ENCODE assay signal across 8 cellular contexts in genomic region chr10:26881600-26882331, GRCh38. TPM values are rescaled to one million over a fixed set of nuclear protein-coding genes. Genes with fewer than 3 reads are reported as not detected.
A peak's percentile ranks its signal among the peaks of the same experiment; 100 is the strongest.
DNase-seq lines count a peak whose midpoint lies in the region; ATAC-seq, FAIRE-seq and TF ChIP-seq lines count a peak whose summit lies in the region.

No MANE protein-coding gene starts in this region.

- peaks cover 10% of the 10 kb centered on the region for H3K27me3 ChIP-seq in CD4-positive, CD25-positive, alpha-beta regulatory T cell (ENCODE audit: control insufficient read depth, insufficient read depth, low read length)
- H3K27me3 ChIP-seq in Peyer's patch (no peaks in the 10 kb centered on the region), endothelial cell of umbilical vein (ENCODE audit: control insufficient read depth in 2 of 2, insufficient read depth in 2 of 2, low read length in 2 of 2) (peaks cover 5 to 9% of the 10 kb centered on the region in 2 experiments)

- H3K4me1 Mint-ChIP-seq in CD4-positive, CD25-positive, alpha-beta regulatory T cell: peaks cover 0 to 4% (median 2%) of the 10 kb centered on the region in 4 donors

- no peaks in the 10 kb centered on the region for H3K9me1 ChIP-seq in endothelial cell of umbilical vein (replicated peaks; ENCODE audit: control insufficient read depth, extremely low read depth, insufficient read depth, low read length)

- H3K9me3 Mint-ChIP-seq in CD4-positive, CD25-positive, alpha-beta regulatory T cell: no peaks in the 10 kb centered on the region

- CTCF ChIA-PET in endothelial cell of umbilical vein (lab: Charles Lee): interaction anchor here (1.0 to 4.6 kb wide), 17 partner anchors 11 to 1006 kb away, joined by 3 to 295 read pairs (median 6); partner anchors contain the start of gene ABI1

- H3K36me3 Mint-ChIP-seq in CD4-positive, CD25-positive, alpha-beta regulatory T cell: no peaks in the 10 kb centered on the region

- dilution Hi-C loops in endothelial cell of umbilical vein (cut with MboI; ENCODE audit: extremely low pct_ligation_motif_present, low sequenced_read_pairs): no loop called here

- H3K27me3 Mint-ChIP-seq in CD4-positive, CD25-positive, alpha-beta regulatory T cell: peaks cover 39% of the 10 kb centered on the region

- H3K4me1 ChIP-seq in CD4-positive, CD25-positive, alpha-beta regulatory T cell (ENCODE audit: control insufficient read depth, insufficient read depth, low read length, poor library complexity, severe bottlenecking): no peaks in the 10 kb centered on the region
- H3K4me1 ChIP-seq in Peyer's patch (no peaks in the 10 kb centered on the region), endothelial cell of umbilical vein (ENCODE audit: control insufficient read depth, extremely low read depth, insufficient read depth, low read length) (no peaks in the 10 kb centered on the region), mucosa of descending colon (ENCODE audit: low read depth) (no peaks in the 10 kb centered on the region)

- BruUV-seq in endothelial cell of umbilical vein (replicated peaks; lab: Mats Ljungman, UMichigan): no TSS peak

- H3K36me3 ChIP-seq in CD4-positive, CD25-positive, alpha-beta regulatory T cell (ENCODE audit: control insufficient read depth, insufficient read depth, low read length): no peaks in the 10 kb centered on the region
- H3K36me3 ChIP-seq in Peyer's patch (no peaks in the 10 kb centered on the region), endothelial cell of umbilical vein (ENCODE audit: control insufficient read depth in 2 of 2, extremely low read depth in 1 of 2, insufficient read depth in 2 of 2, low read length in 2 of 2) (no peaks in the 10 kb centered on the region), mucosa of descending colon (ENCODE audit: low read depth) (no peaks in the 10 kb centered on the region)

- H3K27ac Mint-ChIP-seq in CD4-positive, CD25-positive, alpha-beta regulatory T cell: no peak overlapping the region

- no peaks in the 10 kb centered on the region for H3K79me2 ChIP-seq in endothelial cell of umbilical vein (ENCODE audit: control insufficient read depth, insufficient read depth, low read length)

- H3K27ac ChIP-seq in CD4-positive, CD25-positive, alpha-beta regulatory T cell (ENCODE audit: insufficient read depth, low read length, poor library complexity, severe bottlenecking): no peak overlapping the region
- H3K27ac ChIP-seq in Peyer's patch (no peak overlapping the region), endothelial cell of umbilical vein (ENCODE audit: insufficient read depth, low read depth, low read length) (no peak overlapping the region)

- FAIRE-seq in endothelial cell of umbilical vein (lab: Jason Lieb, UNC): peak; percentile 82

- no peak overlapping the region for H3K4me3 Mint-ChIP-seq in CD4-positive, CD25-positive, alpha-beta regulatory T cell

- no peak overlapping the region for H3K4me3 ChIP-seq in CD4-positive, CD25-positive, alpha-beta regulatory T cell (ENCODE audit: low read depth, low read length)
- H3K4me3 ChIP-seq in Peyer's patch (no peak overlapping the region), endothelial cell of umbilical vein (replicated peaks in 1 of 3; ENCODE audit: insufficient read depth in 1 of 3, low read depth in 1 of 3, low read length in 3 of 3) (no peak overlapping the region), mucosa of descending colon (no peak overlapping the region)

- DNase-seq in CD4-positive, CD25-positive, alpha-beta regulatory T cell: peak in 2 of 3 donors; percentile 46 to 47
- DNase-seq in Kasumi-1 (lab: John Stamatoyannopoulos, UW) (peak; percentile 87 to 97), Peyer's patch (no peak), endothelial cell of umbilical vein (ENCODE audit: low read depth, low spot score) (peak; percentile 65), mucosa of descending colon (no peak)
- no peak for DNase-seq in stimulated activated CD8-positive, alpha-beta memory T cell treated with anti-CD3 and anti-CD28 coated beads, Interleukin-4, amount 100 ng/mL, for 48 hours
- no peak for DNase-seq in stimulated activated CD4-positive, alpha-beta T cell treated with anti-CD3 and anti-CD28 coated beads, Interleukin-12 subunit alpha, Interleukin-12 subunit beta, amount 100 ng/mL, for 4 hours

- no peak overlapping the region for H3K4me2 ChIP-seq in endothelial cell of umbilical vein (ENCODE audit: insufficient read depth, low read length)

- H3K9ac ChIP-seq in endothelial cell of umbilical vein (replicated peaks; ENCODE audit: extremely low read depth, insufficient read depth, low read length): no peak overlapping the region

- TF ChIP-seq POLR2A in Peyer's patch (IDR thresholded peaks at IDR 0.05): no peak
- no peak for TF ChIP-seq POLR2A in endothelial cell of umbilical vein (IDR thresholded peaks at IDR 0.05; ENCODE audit: low read depth, low read length)

- no peak overlapping the region for H2AFZ ChIP-seq in endothelial cell of umbilical vein (ENCODE audit: low read depth, low read length)

- peak; percentile 67 to 73 for ATAC-seq in CD4-positive, CD25-positive, alpha-beta regulatory T cell (ENCODE audit: low read depth in 2 of 2)
- ATAC-seq in GM18868 (IDR thresholded peaks at IDR 0.05; ENCODE audit: unreplicated experiment) (peak; percentile 86), mucosa of descending colon (peak; percentile 72)

- TF ChIP-seq CTCF in Peyer's patch (IDR thresholded peaks at IDR 0.05) (peak; percentile 14 to 92 (median 72)), endothelial cell of umbilical vein (IDR thresholded peaks at IDR 0.05; ENCODE audit: extremely low read depth in 1 of 2, insufficient read depth in 1 of 2, low read depth in 1 of 2, low read length in 2 of 2) (peak; percentile 52 to 61), mucosa of descending colon (IDR thresholded peaks at IDR 0.05) (peak; percentile 25)

- no peaks in the 10 kb centered on the region for H3K9me3 ChIP-seq in CD4-positive, CD25-positive, alpha-beta regulatory T cell (ENCODE audit: control insufficient read depth in 2 of 2, low read length in 2 of 2)
- H3K9me3 ChIP-seq in Peyer's patch: no peaks in the 10 kb centered on the region
- no peaks in the 10 kb centered on the region for H3K9me3 ChIP-seq in endothelial cell of umbilical vein (replicated peaks; ENCODE audit: control insufficient read depth, insufficient read depth, low read length)
- H3K9me3 ChIP-seq in mucosa of descending colon: no peaks in the 10 kb centered on the region

- POLR2A ChIA-PET in endothelial cell of umbilical vein (lab: Charles Lee): interaction anchor here (0.6 to 0.9 kb wide), 2 partner anchors 18 to 156 kb away, joined by 3 to 7 read pairs; no protein-coding TSS in a partner anchor

- H4K20me1 ChIP-seq in endothelial cell of umbilical vein (replicated peaks; ENCODE audit: control insufficient read depth, extremely low read depth, insufficient read depth, low read length): no peaks in the 10 kb centered on the region

- intact Hi-C loops in endothelial cell of umbilical vein (cut with micrococcal nuclease): loop anchor here (1.0 to 5.0 kb wide), 6 partner anchors 20 to 1154 kb away; no protein-coding TSS in a partner anchor
- intact Hi-C loops in mucosa of descending colon (cut with DNase I, micrococcal nuclease): loop anchor here in 1 of 2 donors (5.0 kb wide), 1 partner anchor 154 kb away; no protein-coding TSS in a partner anchor

TF ChIP-seq in endothelial cell of umbilical vein, 7 proteins besides CTCF, POLR2A, EP300 and RAD21:
- TF ChIP-seq MAX (IDR thresholded peaks at IDR 0.05; ENCODE audit: insufficient read depth, insufficient read length) (no peak), EZH2 (IDR thresholded peaks at IDR 0.05; ENCODE audit: borderline replicate concordance, low read depth, low read length, severe bottlenecking) (no peak), MYC (IDR thresholded peaks at IDR 0.05; ENCODE audit: low read depth, low read length) (no peak), POLR2AphosphoS5 (IDR thresholded peaks at IDR 0.05; ENCODE audit: insufficient read depth, low read depth, low read length) (no peak)
TF ChIP-seq in endothelial cell of umbilical vein: peak in this region for 0.

RNA-seq across cellular contexts. Expression of gene ABI1, which starts 21.0 kb away (rescaled TPM):
- total RNA-seq in CD4-positive, CD25-positive, alpha-beta regulatory T cell: 121 TPM
- 100 to 1,000 TPM in 1 of 4 donors, 10 to 100 TPM in 3; 94.0 to 123 (median 97.6) TPM for polyA plus RNA-seq in CD4-positive, CD25-positive, alpha-beta regulatory T cell
- total RNA-seq in Peyer's patch (10 to 100 TPM; 28.7 to 55.3 (median 48.5) TPM), endothelial cell of umbilical vein (53.6 and 58.8 TPM in 2 replicates), mucosa of descending colon (10 to 100 TPM; 54.0 to 63.5 (median 62.4) TPM)
- 59.1 and 63.0 TPM in 2 replicates for polyA plus RNA-seq in endothelial cell of umbilical vein
- 44.1 and 49.7 TPM in 2 replicates for polyA plus RNA-seq in endothelial cell of umbilical vein (2011; cell fraction: cytosol; rRNA removed)
- 46.8 and 56.6 TPM in 2 replicates for polyA plus RNA-seq in endothelial cell of umbilical vein (2011; cell fraction: nucleus; rRNA removed)
- 47.4 and 57.6 TPM in 2 replicates for polyA plus RNA-seq in endothelial cell of umbilical vein (2012)
- polyA minus RNA-seq in endothelial cell of umbilical vein: 37.2 and 48.9 TPM in 2 replicates
- 9.2 TPM for polyA minus RNA-seq in endothelial cell of umbilical vein (2011; cell fraction: cytosol; rRNA and poly(A)+ RNA removed)
- polyA minus RNA-seq in endothelial cell of umbilical vein (2011; cell fraction: nucleus; rRNA and poly(A)+ RNA removed): 43.8 and 62.8 TPM in 2 replicates

Comparison
In these comparisons a context has a peak if more than half of its experiments do, and no peak if none do; other contexts are left out.
1. DNase-seq: peak in CD4-positive, CD25-positive, alpha-beta regulatory T cell (2 of 3), Kasumi-1 (2 of 2) and endothelial cell of umbilical vein (single experiment); none in Peyer's patch (0 of 3), mucosa of descending colon (0 of 3), stimulated activated CD8-positive, alpha-beta memory T cell treated with anti-CD3 and anti-CD28 coated beads, Interleukin-4, amount 100 ng/mL, for 48 hours (single experiment) and stimulated activated CD4-positive, alpha-beta T cell treated with anti-CD3 and anti-CD28 coated beads, Interleukin-12 subunit alpha, Interleukin-12 subunit beta, amount 100 ng/mL, for 4 hours (single experiment).
2. Peak in every context shown above with its lines, with median percentiles within 50 percentile points of each other: ATAC-seq and CTCF ChIP-seq.